In the genomic region with DNA sequence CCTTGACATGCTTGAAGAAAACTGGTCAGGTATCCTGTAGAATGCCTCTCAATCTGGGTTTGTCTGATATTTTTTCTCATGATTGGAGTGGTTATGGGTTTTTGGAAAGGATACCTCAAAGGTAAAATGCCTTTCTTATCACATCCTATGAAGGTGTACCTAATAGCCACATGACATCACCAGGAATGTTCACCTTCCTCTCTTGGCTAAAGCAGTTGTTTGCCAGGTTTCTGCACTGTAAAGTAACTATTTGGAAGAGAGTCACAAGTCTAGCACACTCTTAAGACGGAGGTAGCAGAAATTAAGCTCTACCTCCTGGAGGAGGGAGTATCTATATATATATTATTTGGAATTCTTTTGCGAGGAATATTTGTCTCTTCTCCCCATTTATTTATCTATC, we compare ENCODE assay signal across 22 cellular contexts. TPM values are rescaled to one million over a fixed set of nuclear protein-coding genes. Genes with fewer than 3 reads are reported as not detected.
DNase-seq lines count a peak whose midpoint lies in the region; ATAC-seq, FAIRE-seq and TF ChIP-seq lines count a peak whose summit lies in the region.
"Had no signal": no experiment of that assay in that cellular context is flagged by ENCODE, and none has a peak within 500 bp of the region (broad histone marks: within the 10 kb centered on the region; RNA-seq: fewer than 3 reads in every experiment).

No MANE protein-coding gene starts in this region.

- H3K27me3 ChIP-seq in K562 (ENCODE audit: control insufficient read depth in 2 of 2, insufficient read depth in 2 of 2, low read length in 2 of 2), result no peaks in the 10 kb centered on the region
- H3K27me3 ChIP-seq in left lung, result no peaks in the 10 kb centered on the region
- no peaks in the 10 kb centered on the region for H3K27me3 ChIP-seq in stomach
- H3K27me3 ChIP-seq: BE2C, BLaER1 had no signal

- H3K4me3 ChIP-seq in K562 (no peak overlapping the region), left lung (no peak overlapping the region), stomach (no peak overlapping the region)
- H3K4me3 ChIP-seq: BLaER1 had no signal

- H3K4me2 ChIP-seq in K562 (ENCODE audit: insufficient read depth, low read length), result no peak overlapping the region
- H3K4me2 ChIP-seq: BLaER1 had no signal

- H3K4me1 ChIP-seq in K562 (replicated peaks in 1 of 2; ENCODE audit: control insufficient read depth in 2 of 2, insufficient read depth in 2 of 2, low read length in 2 of 2), result no peaks in the 10 kb centered on the region
- H3K4me1 ChIP-seq in left lung, result no peaks in the 10 kb centered on the region
- no peaks in the 10 kb centered on the region for H3K4me1 ChIP-seq in stomach
- H3K4me1 ChIP-seq: BE2C had no signal

- H4K20me1 ChIP-seq in K562 (replicated peaks; ENCODE audit: control insufficient read depth, insufficient read depth, low read length), result no peaks in the 10 kb centered on the region
- H4K20me1 ChIP-seq: BLaER1 had no signal

- POLR2A ChIA-PET in K562 (lab: Yijun Ruan, JAX), result no interaction called here

- 43% methylated on average over 2 of the region's 2 CpGs for WGBS in K562 (ENCODE audit: insufficient coverage, low coverage, missing lambda C conversion rate)
- whole genome bisulfite sequencing in stomach, 5 donors, result 29 to 65% (median 48%) methylated on average over 2 of the region's 2 CpGs

- H3K36me3 ChIP-seq in K562 (ENCODE audit: control insufficient read depth, insufficient read depth, low read length) (no peaks in the 10 kb centered on the region), left lung (no peaks in the 10 kb centered on the region), stomach (no peaks in the 10 kb centered on the region)
- H3K36me3 ChIP-seq: BE2C, BLaER1 had no signal

- TF ChIP-seq CTCF in K562 (IDR thresholded peaks at IDR 0.05 in 2 of 3, conservative IDR thresholded peaks at IDR 0.05 in 1 of 3; ENCODE audit: insufficient read depth in 2 of 3, low read depth in 1 of 3, low read length in 3 of 3) (no peak), left lung (IDR thresholded peaks at IDR 0.05) (no peak), stomach (IDR thresholded peaks at IDR 0.05) (no peak)

- TF ChIP-seq EP300 in K562 (IDR thresholded peaks at IDR 0.05; ENCODE audit: low read length) (no peak), stomach (IDR thresholded peaks at IDR 0.05) (no peak)

- ATAC-seq in K562 (no peak), left lung (peak; percentile 95), GM18511 (IDR thresholded peaks at IDR 0.05; ENCODE audit: unreplicated experiment) (no peak), GM21576 (IDR thresholded peaks at IDR 0.05; ENCODE audit: unreplicated experiment) (no peak)
- ATAC-seq: CD8-positive, alpha-beta T cell had no signal

- no TSS peak for BruUV-seq in K562 (replicated peaks; lab: Mats Ljungman, UMichigan)

- no peak for DNase-seq in K562 (ENCODE audit: extremely low read depth in 1 of 4, low spot score in 3 of 4)
- DNase-seq in left lung, result no peak
- DNase-seq in stomach, result no peak
- DNase-seq in GM19239 (ENCODE audit: insufficient read length, low spot score), result no peak
- no peak for DNase-seq in CD1c-positive myeloid dendritic cell (ENCODE audit: extremely low spot score)
- DNase-seq: 8988T; ACHN; BE2C; C1 segment of cervical spinal cord; Caco-2; Calu3; CD4-positive, alpha-beta T cell; CD8-positive, alpha-beta T cell; DMS79 treated with DMSO at 0.1 percent for 48 hours; GF-D8 had no signal

- H3K9me1 ChIP-seq in K562 (ENCODE audit: control insufficient read depth, insufficient read depth, low read length), result no peaks in the 10 kb centered on the region

- no peak overlapping the region for H3K27ac ChIP-seq in K562 (ENCODE audit: extremely low read depth, low read depth, low read length)
- peak overlapping the region in 1 of 2 donors; percentile 13 for H3K27ac ChIP-seq in left lung
- peak overlapping the region in 3 of 5 donors; percentile 15 to 57 (median 38) for H3K27ac ChIP-seq in stomach
- H3K27ac ChIP-seq: BLaER1 had no signal

- no peaks in the 10 kb centered on the region for H3K79me2 ChIP-seq in K562 (ENCODE audit: control insufficient read depth, insufficient read depth, low read length)

- H3K9ac ChIP-seq in K562 (ENCODE audit: insufficient read depth in 1 of 2, low read depth in 2 of 2, low read length in 2 of 2), result no peak overlapping the region
- H3K9ac ChIP-seq: BLaER1 had no signal

- no peak for TF ChIP-seq POLR2A in K562 (conservative IDR thresholded peaks at IDR 0.05)
- no peak for TF ChIP-seq POLR2A in stomach (IDR thresholded peaks at IDR 0.05)

- no peak for TF ChIP-seq RAD21 in K562 (CRISPR knock-in tag; conservative IDR thresholded peaks at IDR 0.05 in 1 of 2, IDR thresholded peaks at IDR 0.05 in 1 of 2)

- in situ Hi-C loops in K562 (cut with MboI), result no loop called here

- intact Hi-C loops in K562 (cut with micrococcal nuclease), result no loop called here
- intact Hi-C loops in left lung (cut with DNase I), result no loop called here
- intact Hi-C loops in stomach (cut with DNase I; ENCODE audit: low total_unique reads), result no loop called here

- FAIRE-seq in K562 (lab: Jason Lieb, UNC), result peak; percentile 26
- no peak for FAIRE-seq in GM19239 (lab: Jason Lieb, UNC)
- FAIRE-seq: A204.1, D721Med, G401.6, GM12891 had no signal

- CTCF ChIA-PET in K562 (lab: Yijun Ruan, JAX; ENCODE audit: low intra/inter-chr PET ratio), result no interaction called here

- no peak overlapping the region for H2AFZ ChIP-seq in K562 (ENCODE audit: low read depth, low read length)

- H3K9me3 ChIP-seq in K562 (replicated peaks; ENCODE audit: control insufficient read depth, insufficient read depth, low read depth, low read length), result no peaks in the 10 kb centered on the region
- no peaks in the 10 kb centered on the region for H3K9me3 ChIP-seq in left lung
- H3K9me3 ChIP-seq in stomach, result no peaks in the 10 kb centered on the region
- H3K9me3 ChIP-seq: BE2C had no signal

TF ChIP-seq in K562, 482 proteins besides CTCF, POLR2A, EP300 and RAD21:
- TF ChIP-seq NCOR1 (IDR thresholded peaks at IDR 0.05), result no peak
- TF ChIP-seq PTTG1 (tag; IDR thresholded peaks at IDR 0.05; ENCODE audit: low read depth), result no peak
- no peak for TF ChIP-seq SOX6 (IDR thresholded peaks at IDR 0.05)
- no peak for TF ChIP-seq NCOA1 (IDR thresholded peaks at IDR 0.05; ENCODE audit: low read depth)
- TF ChIP-seq ZNF217 (CRISPR knock-in tag; IDR thresholded peaks at IDR 0.05), result no peak
- no peak for TF ChIP-seq MCM5 (IDR thresholded peaks at IDR 0.05; ENCODE audit: low read depth)
- TF ChIP-seq DMBX1 (CRISPR knock-in tag; IDR thresholded peaks at IDR 0.05; ENCODE audit: borderline replicate concordance), result no peak
- no peak for TF ChIP-seq PHF8 (IDR thresholded peaks at IDR 0.05; ENCODE audit: borderline replicate concordance, low read length)

RNA-seq across cellular contexts. Expression of gene MIB1, which starts 17.9 kb away (rescaled TPM):
- 30.5 and 81.2 TPM in 2 replicates for total RNA-seq in K562 (2011; cell fraction: chromatin; rRNA removed; ENCODE audit: low replicate concordance)
- 12.3 and 17.6 TPM in 2 replicates for total RNA-seq in K562 (2011; cell fraction: nucleolus; rRNA removed)
- total RNA-seq in K562 (2011; cell fraction: nucleoplasm; rRNA removed), result 29.3 and 33.4 TPM in 2 replicates
- total RNA-seq in K562 (2014; rRNA removed) (21.3 and 23.2 TPM in 2 replicates), K562 (2014; rRNA removed; fragmentation: Illumina TruSeq; extraction: Trizol) (43.8 and 51.7 TPM in 2 replicates), K562 (2015; rRNA removed; fragmentation: Illumina TruSeq; extraction: Trizol) (32.8 and 34.8 TPM in 2 replicates), K562 (2021) (37.1 and 42.8 TPM in 2 replicates), left lung (10 to 100 TPM; 26.3 to 32.1 TPM), stomach (10 to 100 TPM; 10.4 to 83.5 (median 18.7) TPM)
- polyA plus RNA-seq in K562 (2011; rRNA removed) (25.7 and 35.1 TPM in 2 replicates), K562 (2014; fragmentation: Illumina TruSeq; extraction: Trizol) (19.5 and 21.3 TPM in 2 replicates), K562 (2014; fragmentation: Nextera tagmentation; extraction: Ambion mirVana) (1 to 10 TPM; 7.2 to 7.6 TPM), K562 (2014; rRNA removed) (9.7 and 10.3 TPM in 2 replicates), stomach (1 to 10 TPM; 4.4 to 5.7 (median 5.3) TPM)
- 5.4 and 13.4 TPM in 2 replicates for polyA plus RNA-seq in K562 (2011; cell fraction: cytosol; rRNA removed)
- polyA plus RNA-seq in K562 (2011; cell fraction: nucleus; rRNA removed), result 19.0 and 25.8 TPM in 2 replicates
- 19.3 and 21.7 TPM in 2 replicates for polyA plus RNA-seq in K562 (2012)
- polyA minus RNA-seq in K562 (2011; rRNA and poly(A)+ RNA removed), result 264 and 284 TPM in 2 replicates
- 62.5 and 81.2 TPM in 2 replicates for polyA minus RNA-seq in K562 (2011; cell fraction: cytosol; rRNA and poly(A)+ RNA removed)
- 16.8 and 43.3 TPM in 2 replicates for polyA minus RNA-seq in K562 (2011; cell fraction: nucleus; rRNA and poly(A)+ RNA removed)

RNA-seq across cellular contexts. Expression of gene ABHD3, which starts 18.1 kb away (rescaled TPM):
- 70.5 and 110 TPM in 2 replicates for total RNA-seq in K562 (2011; cell fraction: chromatin; rRNA removed; ENCODE audit: low replicate concordance)
- total RNA-seq in K562 (2011; cell fraction: nucleolus; rRNA removed), result 48.2 and 53.4 TPM in 2 replicates
- 85.0 and 108 TPM in 2 replicates for total RNA-seq in K562 (2011; cell fraction: nucleoplasm; rRNA removed)
- total RNA-seq in K562 (2014; rRNA removed) (14.8 and 17.7 TPM in 2 replicates), K562 (2014; rRNA removed; fragmentation: Illumina TruSeq; extraction: Trizol) (25.2 and 27.9 TPM in 2 replicates), K562 (2015; rRNA removed; fragmentation: Illumina TruSeq; extraction: Trizol) (23.1 and 24.6 TPM in 2 replicates), K562 (2021) (19.4 and 20.7 TPM in 2 replicates), left lung (10 to 100 TPM; 29.0 to 37.5 TPM), stomach (10 to 100 TPM; 12.5 to 33.4 (median 24.3) TPM)
- polyA plus RNA-seq in K562 (2011; rRNA removed) (35.2 and 38.8 TPM in 2 replicates), K562 (2014; fragmentation: Illumina TruSeq; extraction: Trizol) (14.4 and 18.1 TPM in 2 replicates), K562 (2014; fragmentation: Nextera tagmentation; extraction: Ambion mirVana) (1 to 10 TPM; 6.3 to 8.1 TPM), K562 (2014; rRNA removed) (28.0 and 31.4 TPM in 2 replicates), stomach (10 to 100 TPM in 2 of 3 donors, 1 to 10 TPM in 1; 8.9 to 26.2 (median 10.2) TPM)
- polyA plus RNA-seq in K562 (2011; cell fraction: cytosol; rRNA removed), result 9.2 and 15.7 TPM in 2 replicates
- polyA plus RNA-seq in K562 (2011; cell fraction: nucleus; rRNA removed), result 71.2 and 105 TPM in 2 replicates
- polyA plus RNA-seq in K562 (2012), result 19.2 and 35.7 TPM in 2 replicates
- polyA minus RNA-seq in K562 (2011; rRNA and poly(A)+ RNA removed), result 20.7 and 23.9 TPM in 2 replicates
- 6.7 and 13.5 TPM in 2 replicates for polyA minus RNA-seq in K562 (2011; cell fraction: cytosol; rRNA and poly(A)+ RNA removed)
- 36.8 and 48.9 TPM in 2 replicates for polyA minus RNA-seq in K562 (2011; cell fraction: nucleus; rRNA and poly(A)+ RNA removed)
